Comparison of ENCODE assay signal across 8 cellular contexts in the genomic region with DNA sequence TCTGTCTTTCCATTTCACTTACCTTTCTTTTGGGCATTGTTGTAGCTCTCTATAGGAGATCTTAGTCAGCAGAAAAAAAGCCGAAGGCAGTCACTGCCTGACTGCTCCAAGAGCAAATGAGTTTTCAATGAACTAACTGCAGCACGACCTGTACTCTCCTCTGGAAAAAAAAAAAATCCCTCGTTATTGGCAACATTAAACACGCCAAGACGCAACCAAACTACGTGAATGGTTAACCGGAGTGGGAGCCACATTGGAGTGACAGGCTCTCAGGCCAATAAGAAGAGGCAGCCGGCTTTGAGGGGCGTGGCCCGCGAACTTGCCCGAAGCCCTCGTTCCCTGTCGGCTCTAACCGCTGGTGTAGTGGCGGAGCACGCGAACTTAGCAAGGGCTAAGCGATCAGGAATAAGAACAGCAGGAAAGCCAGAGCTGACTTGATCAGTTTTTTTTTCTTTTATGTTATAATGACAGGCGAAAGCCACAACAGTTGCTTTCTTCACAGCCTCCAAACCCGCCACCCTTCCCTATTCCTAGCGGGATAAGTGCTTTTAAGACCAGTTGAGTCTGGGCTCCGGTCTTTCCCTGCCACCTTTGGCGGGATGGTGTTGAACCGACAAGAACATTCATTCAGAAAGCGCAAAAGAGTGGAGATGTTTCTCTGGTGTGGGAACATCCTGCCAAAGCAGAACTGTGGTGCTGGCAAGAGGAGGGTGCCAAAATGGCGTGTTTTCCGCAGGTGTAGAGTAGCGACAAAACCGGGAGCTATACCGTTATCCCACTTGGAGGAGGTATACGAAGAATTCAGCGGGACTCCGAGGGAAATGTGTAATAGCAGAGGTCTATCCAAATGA.
A peak's percentile ranks its signal among the peaks of the same experiment; 100 is the strongest.
DNase-seq lines count a peak whose midpoint lies in the region; ATAC-seq lines count a peak whose summit lies in the region.

No MANE protein-coding gene starts in this region.

- ATAC-seq in GM18858 (IDR thresholded peaks at IDR 0.05; ENCODE audit: unreplicated experiment) (peak; percentile 96), HG03064 (IDR thresholded peaks at IDR 0.05; ENCODE audit: low read depth, unreplicated experiment) (peak; percentile 89), left colon (peak; percentile 99)

- DNase-seq in A172 (ENCODE audit: low spot score) (peak; percentile 61), NCI-H524 (lab: John Stamatoyannopoulos, UW) (peak; percentile 79 to 94), dedifferentiated amniotic fluid mesenchymal stem cell (ENCODE audit: extremely low spot score) (peak; percentile 88), left colon (peak; percentile 87 to 88)
- DNase-seq in activated CD4-positive, alpha-beta T cell treated with anti-CD3 and anti-CD28 coated beads for 48 hours = peak; percentile 90
- peak; percentile 52 to 76 (median 69) for DNase-seq in stimulated activated CD4-positive, alpha-beta T cell treated with anti-CD3 and anti-CD28 coated beads, Interleukin-1b, Interleukin-23, amount 100 ng/mL, for 24 hours (ENCODE audit: low read depth in 4 of 4, low spot score in 1 of 4)

- intact Hi-C loops in left colon (cut with DNase I, micrococcal nuclease) = no loop called here

Comparison
In these comparisons a context has a peak if more than half of its experiments do, and no peak if none do; other contexts are left out.
1. Peak in every context shown above with its lines: DNase-seq and ATAC-seq.